Comparison of ENCODE assay signal across 8 cellular contexts in genomic region chr10:30812018-30812851, GRCh38.
DNase-seq lines count a peak whose midpoint lies in the region; ATAC-seq and TF ChIP-seq lines count a peak whose summit lies in the region.

No MANE protein-coding gene starts in this region.

- no peaks in the 10 kb centered on the region for H3K4me1 ChIP-seq in OCI-LY7 (ENCODE audit: insufficient read depth, low read length, poor library complexity, severe bottlenecking)

- H3K4me3 Mint-ChIP-seq in nephron: peak overlapping the region in 2 of 3 experiments; percentile 17 to 28

- no peak for TF ChIP-seq CTCF in AG10803 (conservative IDR thresholded peaks at IDR 0.05; ENCODE audit: low read length)
- no peak for TF ChIP-seq CTCF in nephron (IDR thresholded peaks at IDR 0.05; ENCODE audit: unreplicated experiment in 3 of 3)
- TF ChIP-seq CTCF in OCI-LY7 (conservative IDR thresholded peaks at IDR 0.05; ENCODE audit: low read length): no peak

- H3K4me3 ChIP-seq in AG10803 (ENCODE audit: low read length): no peak overlapping the region
- no peak overlapping the region for H3K4me3 ChIP-seq in OCI-LY7 (ENCODE audit: low read depth, low read length, poor library complexity, severe bottlenecking)

- intact Hi-C loops in OCI-LY7 (cut with micrococcal nuclease; ENCODE audit: unreplicated experiment): no loop called here

- BruUV-seq in OCI-LY7 (replicated peaks; lab: Mats Ljungman, UMichigan): no TSS peak

- peak; percentile 87 for DNase-seq in AG10803 (ENCODE audit: low read depth)
- DNase-seq in M059J (ENCODE audit: low read depth): peak; percentile 89
- peak; percentile 84 for DNase-seq in dermis blood vessel endothelial cell
- DNase-seq in DMS114 treated with DMSO at 0.1 percent for 48 hours (lab: John Stamatoyannopoulos, UW; ENCODE audit: unreplicated experiment): no peak
- DNase-seq in OCI-LY7 (ENCODE audit: low spot score): no peak
- no peak for DNase-seq in NCI-H82 (lab: John Stamatoyannopoulos, UW)

- no peaks in the 10 kb centered on the region for H3K79me2 ChIP-seq in OCI-LY7 (ENCODE audit: insufficient read depth, low read depth, low read length)

- H3K9me3 Mint-ChIP-seq in nephron: no peaks in the 10 kb centered on the region

- CTCF ChIA-PET in OCI-LY7 (lab: Charles Lee; ENCODE audit: unreplicated experiment): no interaction called here

- H3K36me3 Mint-ChIP-seq in nephron (ENCODE audit: low read depth): no peaks in the 10 kb centered on the region

- H4K20me1 ChIP-seq in OCI-LY7 (ENCODE audit: insufficient read depth, low read length): no peaks in the 10 kb centered on the region

- no peaks in the 10 kb centered on the region for H3K9me3 ChIP-seq in OCI-LY7 (ENCODE audit: low read length)

- POLR2A ChIA-PET in OCI-LY7 (lab: Charles Lee): interaction anchor here (0.5 to 0.7 kb wide), 2 partner anchors 67 to 74 kb away, joined by 3 to 8 read pairs; no protein-coding TSS in a partner anchor

- peaks cover 58% of the 10 kb centered on the region for H3K4me1 Mint-ChIP-seq in nephron

- ATAC-seq in HG02623 (IDR thresholded peaks at IDR 0.05; ENCODE audit: unreplicated experiment): no peak

- H3K36me3 ChIP-seq in OCI-LY7 (ENCODE audit: insufficient read depth, low read length): no peaks in the 10 kb centered on the region

- H3K27me3 Mint-ChIP-seq in nephron (ENCODE audit: low read depth): peaks cover 4% of the 10 kb centered on the region

- no peak overlapping the region for H3K4me2 ChIP-seq in OCI-LY7 (ENCODE audit: low read length)

- no peak overlapping the region for H3K27ac ChIP-seq in OCI-LY7 (ENCODE audit: low read depth, low read length, poor library complexity, severe bottlenecking)

- H3K9me2 ChIP-seq in OCI-LY7 (ENCODE audit: insufficient read depth, low read length): no peaks in the 10 kb centered on the region

- no peak overlapping the region for H2AFZ ChIP-seq in OCI-LY7 (ENCODE audit: low read length)

- H3K27ac Mint-ChIP-seq in nephron: peak overlapping the region; percentile 80 to 94 (median 92)

Comparison
In these comparisons a context has a peak if more than half of its experiments do, and no peak if none do; other contexts are left out.
1. DNase-seq: peak in AG10803 (single experiment), M059J (single experiment) and dermis blood vessel endothelial cell (single experiment); none in DMS114 treated with DMSO at 0.1 percent for 48 hours (single experiment), OCI-LY7 (single experiment) and NCI-H82 (single experiment).